10 cellular contexts compared by ENCODE assay signal in the genomic region with DNA sequence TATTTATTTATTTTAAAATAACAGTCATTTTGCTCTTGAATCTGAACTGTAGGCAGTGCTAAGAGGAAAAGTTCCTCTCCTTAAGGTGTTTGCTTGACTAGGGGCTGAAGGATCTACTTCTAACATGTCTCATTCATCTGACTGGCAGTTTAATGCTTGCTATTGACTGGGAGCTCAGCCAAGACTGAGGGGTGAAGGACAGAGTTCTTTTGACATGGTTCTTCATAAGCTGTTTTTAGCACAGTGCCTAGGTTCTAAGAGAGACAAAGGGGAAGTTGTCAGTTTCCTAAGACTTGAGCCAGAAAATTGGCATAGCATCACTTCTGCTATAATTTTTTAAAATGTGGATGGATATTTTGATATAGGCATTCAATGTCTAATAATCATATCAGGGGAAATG.
DNase-seq lines count a peak whose midpoint lies in the region; ATAC-seq, FAIRE-seq and TF ChIP-seq lines count a peak whose summit lies in the region.
"Had no signal": no experiment of that assay in that cellular context is flagged by ENCODE, and none has a peak within 500 bp of the region (broad histone marks: within the 10 kb centered on the region; RNA-seq: fewer than 3 reads in every experiment).

No MANE protein-coding gene starts in this region.

- FAIRE-seq in GM12878 (lab: Jason Lieb, UNC), result peak; percentile 77

- no peaks in the 10 kb centered on the region for H3K27me3 Mint-ChIP-seq in naive B cell
- no peaks in the 10 kb centered on the region for H3K27me3 Mint-ChIP-seq in CD8-positive, alpha-beta memory T cell
- H3K27me3 Mint-ChIP-seq: activated CD4-positive, alpha-beta T cell treated with anti-CD3 and anti-CD28 coated beads for 36 hours had no signal

- CTCF ChIA-PET in GM12878 (lab: Yijun Ruan, JAX), result interaction anchor here (1.3 to 2.5 kb wide), 3 partner anchors 8 to 57 kb away, joined by 3 to 12 read pairs (median 4); no protein-coding TSS in a partner anchor
- CTCF ChIA-PET in CD8-positive, alpha-beta memory T cell (lab: Charles Lee), result no interaction called here

- H3K4me3 ChIP-seq in GM12865 (ENCODE audit: low read depth, low read length) (no peak overlapping the region), GM12878 (no peak overlapping the region)
- no peak overlapping the region for H3K4me3 ChIP-seq in CD8-positive, alpha-beta memory T cell (ENCODE audit: low read length)

- H3K27me3 ChIP-seq in GM12878 (replicated peaks in 1 of 2; ENCODE audit: control insufficient read depth in 2 of 2, insufficient read depth in 2 of 2, low read length in 1 of 2), result no peaks in the 10 kb centered on the region
- H3K27me3 ChIP-seq in CD8-positive, alpha-beta memory T cell (ENCODE audit: insufficient read depth, low read length, poor library complexity, severe bottlenecking), result no peaks in the 10 kb centered on the region

- H2AFZ ChIP-seq in GM12878 (ENCODE audit: control insufficient read depth, low read depth, low read length), result no peak overlapping the region

- intact Hi-C loops in GM12878 (cut with micrococcal nuclease; ENCODE audit: unreplicated experiment), result no loop called here

- H3K4me3 Mint-ChIP-seq in naive B cell, result peak overlapping the region in 1 of 8 donors; percentile 20
- no peak overlapping the region for H3K4me3 Mint-ChIP-seq in CD8-positive, alpha-beta memory T cell
- H3K4me3 Mint-ChIP-seq: activated CD4-positive, alpha-beta T cell treated with anti-CD3 and anti-CD28 coated beads for 36 hours had no signal

- in situ Hi-C loops in GM12878 (cut with MboI), result no loop called here

- peak overlapping the region in 4 of 6 donors; percentile 6 to 44 (median 20) for H3K27ac Mint-ChIP-seq in naive B cell
- H3K27ac Mint-ChIP-seq in CD8-positive, alpha-beta memory T cell, result peak overlapping the region in 4 of 8 donors; percentile 1 to 63 (median 45)
- H3K27ac Mint-ChIP-seq: activated CD4-positive, alpha-beta T cell treated with anti-CD3 and anti-CD28 coated beads for 36 hours had no signal

- peaks cover 3 to 26% (median 20%) of the 10 kb centered on the region in 7 donors for H3K9me3 Mint-ChIP-seq in naive B cell
- H3K9me3 Mint-ChIP-seq in CD8-positive, alpha-beta memory T cell, result peaks cover 4 to 21% (median 17%) of the 10 kb centered on the region in 5 donors

- no peaks in the 10 kb centered on the region for H3K36me3 ChIP-seq in GM12878 (ENCODE audit: control insufficient read depth in 2 of 2, insufficient read depth in 2 of 2, low read length in 1 of 2)
- no peaks in the 10 kb centered on the region for H3K36me3 ChIP-seq in CD8-positive, alpha-beta memory T cell (ENCODE audit: insufficient read depth, low read length)

- SMC1A ChIA-PET in GM12878 (lab: Charles Lee; ENCODE audit: uncharacterized antibody, unreplicated experiment), result interaction anchor here (0.7 to 2.3 kb wide), 11 partner anchors 10 to 465 kb away, joined by 3 to 7 read pairs (median 4); no protein-coding TSS in a partner anchor

- no peak for TF ChIP-seq RAD21 in GM12878 (IDR thresholded peaks at IDR 0.05; ENCODE audit: insufficient read depth, low read depth, low read length)

- H4K20me1 ChIP-seq in GM12878 (ENCODE audit: control insufficient read depth, insufficient read depth), result no peaks in the 10 kb centered on the region

- H3K4me1 ChIP-seq in GM12878 (ENCODE audit: control insufficient read depth, insufficient read depth, low read length), result peaks cover 10% of the 10 kb centered on the region
- no peaks in the 10 kb centered on the region for H3K4me1 ChIP-seq in CD8-positive, alpha-beta memory T cell (ENCODE audit: insufficient read depth, low read length)

- peak; percentile 55 for DNase-seq in GM12865 (ENCODE audit: low read depth)
- DNase-seq in Kasumi-1 (lab: John Stamatoyannopoulos, UW), result peak; percentile 97
- peak; percentile 45 for DNase-seq in GM12878 (ENCODE audit: low read depth, low spot score)
- DNase-seq in naive B cell, result no peak
- no peak for DNase-seq in activated naive CD4-positive, alpha-beta T cell (lab: John Stamatoyannopoulos, UW)
- no peak for DNase-seq in stimulated activated naive CD4-positive, alpha-beta T cell (lab: John Stamatoyannopoulos, UW)
- no peak for DNase-seq in CD8-positive, alpha-beta memory T cell
- DNase-seq: activated CD4-positive, alpha-beta T cell treated with anti-CD3 and anti-CD28 coated beads for 36 hours had no signal

- no peak for TF ChIP-seq EP300 in GM12878 (IDR thresholded peaks at IDR 0.05; ENCODE audit: borderline replicate concordance in 1 of 2, control insufficient read depth in 1 of 2, low read depth in 2 of 2, low read length in 2 of 2)

- H3K9me3 ChIP-seq in GM12878 (replicated peaks; ENCODE audit: control insufficient read depth, insufficient read depth, low read length), result no peaks in the 10 kb centered on the region; the same call in 1 of the 3 replicates
- no peaks in the 10 kb centered on the region for H3K9me3 ChIP-seq in CD8-positive, alpha-beta memory T cell (ENCODE audit: low read length)

- H3K9ac ChIP-seq in GM12878 (ENCODE audit: control insufficient read depth, insufficient read depth, low read length), result no peak overlapping the region

- no peaks in the 10 kb centered on the region for H3K79me2 ChIP-seq in GM12878 (ENCODE audit: control insufficient read depth, insufficient read depth, low read length)

- RAD21 ChIA-PET in GM12878 (lab: Charles Lee; ENCODE audit: unreplicated experiment), result interaction anchor here (1.0 to 1.9 kb wide), 5 partner anchors 15 to 432 kb away, joined by 3 to 9 read pairs (median 4); no protein-coding TSS in a partner anchor

- TF ChIP-seq CTCF in GM12865 (IDR thresholded peaks at IDR 0.05; ENCODE audit: insufficient read depth, low read depth, low read length, missing control alignments) (no peak), GM12878 (IDR thresholded peaks at IDR 0.05 in 2 of 3, conservative IDR thresholded peaks at IDR 0.05 in 1 of 3; ENCODE audit: control insufficient read depth in 2 of 3, extremely low read depth in 1 of 3, insufficient read depth in 1 of 3, low read depth in 3 of 3, low read length in 3 of 3) (no peak)

- no peak overlapping the region; the same call in 1 of the 2 replicates for H3K4me2 ChIP-seq in GM12878 (ENCODE audit: control insufficient read depth, insufficient read depth)

- no TSS peak for BruUV-seq in GM12878 (replicated peaks; lab: Mats Ljungman, UMichigan)

- H3K27ac ChIP-seq in GM12878 (ENCODE audit: control insufficient read depth, insufficient read depth), result 0 out of 2 replicates have a peak overlapping the region, but pooled peaks have one; percentile 13
- no peak overlapping the region for H3K27ac ChIP-seq in CD8-positive, alpha-beta memory T cell (ENCODE audit: low read depth, low read length)

- no peak for TF ChIP-seq POLR2A in GM12878 (IDR thresholded peaks at IDR 0.05; ENCODE audit: low read depth, low read length)

- POLR2A ChIA-PET in GM12878 (lab: Charles Lee), result interaction anchor here (0.6 kb wide), 2 partner anchors 436 to 841 kb away, joined by 3 to 5 read pairs; no protein-coding TSS in a partner anchor
- POLR2A ChIA-PET in CD8-positive, alpha-beta memory T cell (lab: Charles Lee), result no interaction called here

- peaks cover 11 to 20% of the 10 kb centered on the region in 2 donors for H3K36me3 Mint-ChIP-seq in naive B cell
- peaks cover 4 to 24% (median 7%) of the 10 kb centered on the region in 3 donors for H3K36me3 Mint-ChIP-seq in CD8-positive, alpha-beta memory T cell

- ATAC-seq in GM12878, result peak; percentile 80
- peak; percentile 57 to 59 for ATAC-seq in naive B cell (ENCODE audit: low read depth in 2 of 2)
- ATAC-seq in HG03045 (IDR thresholded peaks at IDR 0.05; ENCODE audit: unreplicated experiment), result no peak
- ATAC-seq: activated CD4-positive, alpha-beta T cell treated with anti-CD3 and anti-CD28 coated beads for 36 hours; HCT116 had no signal

- H3K4me1 Mint-ChIP-seq in naive B cell, result peaks cover 15 to 26% (median 20%) of the 10 kb centered on the region in 3 donors
- H3K4me1 Mint-ChIP-seq in CD8-positive, alpha-beta memory T cell, result peaks cover 0 to 15% (median 2%) of the 10 kb centered on the region in 3 donors

TF ChIP-seq in GM12878, 131 proteins besides CTCF, POLR2A, EP300 and RAD21:
- TF ChIP-seq, protein P1, sequence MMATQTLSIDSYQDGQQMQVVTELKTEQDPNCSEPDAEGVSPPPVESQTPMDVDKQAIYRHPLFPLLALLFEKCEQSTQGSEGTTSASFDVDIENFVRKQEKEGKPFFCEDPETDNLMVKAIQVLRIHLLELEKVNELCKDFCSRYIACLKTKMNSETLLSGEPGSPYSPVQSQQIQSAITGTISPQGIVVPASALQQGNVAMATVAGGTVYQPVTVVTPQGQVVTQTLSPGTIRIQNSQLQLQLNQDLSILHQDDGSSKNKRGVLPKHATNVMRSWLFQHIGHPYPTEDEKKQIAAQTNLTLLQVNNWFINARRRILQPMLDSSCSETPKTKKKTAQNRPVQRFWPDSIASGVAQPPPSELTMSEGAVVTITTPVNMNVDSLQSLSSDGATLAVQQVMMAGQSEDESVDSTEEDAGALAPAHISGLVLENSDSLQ (IDR thresholded peaks at IDR 0.05), result peak; percentile 30; the same call in 1 of the 2 replicates
- no peak for TF ChIP-seq SUPT20H (IDR thresholded peaks at IDR 0.05; ENCODE audit: borderline replicate concordance, control insufficient read depth, low read depth, low read length)

Comparison
In these comparisons a context has a peak if more than half of its experiments do, and no peak if none do; other contexts are left out.
1. DNase-seq: peak in GM12865 (single experiment), Kasumi-1 (2 of 2) and GM12878 (single experiment); none in naive B cell (single experiment), activated naive CD4-positive, alpha-beta T cell (0 of 4), stimulated activated naive CD4-positive, alpha-beta T cell (0 of 6) and CD8-positive, alpha-beta memory T cell (0 of 5).